22 cellular contexts compared by ENCODE assay signal in the genomic region with DNA sequence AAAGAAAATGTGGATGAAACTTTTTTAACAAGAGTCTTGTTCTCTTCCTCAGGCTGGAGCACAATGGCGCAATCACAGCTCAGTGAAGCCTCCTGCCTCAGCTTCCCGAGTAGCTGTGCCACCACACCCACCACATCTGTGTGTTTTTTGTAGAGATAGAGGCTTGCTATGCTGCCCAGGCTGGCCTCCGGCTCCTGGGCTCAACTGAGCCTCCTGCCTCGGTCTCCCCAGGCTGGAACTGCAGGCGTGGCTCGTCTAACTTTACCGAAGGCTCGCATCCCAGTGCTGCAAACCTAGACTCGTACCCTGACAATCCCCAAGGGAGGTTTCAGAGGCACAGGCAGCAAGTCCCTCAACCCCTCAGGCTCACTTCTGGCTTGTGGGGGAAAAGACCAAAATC. TPM values are rescaled to one million over a fixed set of nuclear protein-coding genes. Genes with fewer than 3 reads are reported as not detected.
A peak's percentile ranks its signal among the peaks of the same experiment; 100 is the strongest.
DNase-seq lines count a peak whose midpoint lies in the region; ATAC-seq, FAIRE-seq and TF ChIP-seq lines count a peak whose summit lies in the region.
"Had no signal": no experiment of that assay in that cellular context is flagged by ENCODE, and none has a peak within 500 bp of the region (broad histone marks: within the 10 kb centered on the region; RNA-seq: fewer than 3 reads in every experiment).

No MANE protein-coding gene starts in this region.

- no peak overlapping the region for H3K27ac ChIP-seq in GM12878 (ENCODE audit: control insufficient read depth, insufficient read depth)
- H3K27ac ChIP-seq: BLaER1 treated with 17β-estradiol and CSF1 and Interleukin-3, amounts not matched to agents 10 nM and 100 nM; KMS-11 had no signal

- H4K20me1 ChIP-seq in GM12878 (ENCODE audit: control insufficient read depth, insufficient read depth), result no peaks in the 10 kb centered on the region; the same call in 1 of the 2 replicates

- ATAC-seq in GM12878, result no peak
- ATAC-seq in GM21390 (IDR thresholded peaks at IDR 0.05; ENCODE audit: unreplicated experiment), result no peak
- ATAC-seq: CD8-positive, alpha-beta T cell had no signal

- H3K79me2 ChIP-seq in GM12878 (ENCODE audit: control insufficient read depth, insufficient read depth, low read length), result peaks cover 2% of the 10 kb centered on the region

- TF ChIP-seq POLR2A in NB4 (IDR thresholded peaks at IDR 0.05; ENCODE audit: extremely low read depth, insufficient read length), result no peak
- peak; percentile 55 for TF ChIP-seq POLR2A in GM12878 (IDR thresholded peaks at IDR 0.05; ENCODE audit: low read depth, low read length)

- no peaks in the 10 kb centered on the region for H3K4me1 ChIP-seq in GM12878 (ENCODE audit: control insufficient read depth, insufficient read depth, low read length)

- POLR2A ChIA-PET in GM12878 (lab: Charles Lee), result no interaction called here

- peaks cover 22 to 27% of the 10 kb centered on the region in 2 experiments; a peak in 3 of 4 replicates for H3K36me3 ChIP-seq in GM12878 (ENCODE audit: control insufficient read depth in 2 of 2, insufficient read depth in 2 of 2, low read length in 1 of 2)

- H2AFZ ChIP-seq in GM12878 (ENCODE audit: control insufficient read depth, low read depth, low read length), result no peak overlapping the region

- H3K4me2 ChIP-seq in GM12878 (ENCODE audit: control insufficient read depth, insufficient read depth), result no peak overlapping the region
- H3K4me2 ChIP-seq: BLaER1 treated with 17β-estradiol and CSF1 and Interleukin-3, amounts not matched to agents 10 nM and 100 nM; KMS-11 had no signal

- H3K27me3 ChIP-seq in GM12878 (replicated peaks in 1 of 2; ENCODE audit: control insufficient read depth in 2 of 2, insufficient read depth in 2 of 2, low read length in 1 of 2), result no peaks in the 10 kb centered on the region
- H3K27me3 ChIP-seq: BLaER1 treated with 17β-estradiol and CSF1 and Interleukin-3, amounts not matched to agents 10 nM and 100 nM had no signal

- no peak for TF ChIP-seq CTCF in NB4 (IDR thresholded peaks at IDR 0.05; ENCODE audit: low read depth, low read length)
- no peak for TF ChIP-seq CTCF in GM12878 (IDR thresholded peaks at IDR 0.05 in 2 of 3, conservative IDR thresholded peaks at IDR 0.05 in 1 of 3; ENCODE audit: control insufficient read depth in 2 of 3, extremely low read depth in 1 of 3, insufficient read depth in 1 of 3, low read depth in 3 of 3, low read length in 3 of 3)

- 90% methylated on average over 9 of the region's 9 CpGs for WGBS in GM12878 (ENCODE audit: insufficient coverage, insufficient replicate concordance, low lambda C conversion rate, missing lambda C conversion rate)

- TF ChIP-seq RAD21 in GM12878 (IDR thresholded peaks at IDR 0.05; ENCODE audit: insufficient read depth, low read depth, low read length), result no peak

- in situ Hi-C loops in GM12878 (cut with MboI), result no loop called here

- no peak for FAIRE-seq in GM12878 (lab: Jason Lieb, UNC)
- FAIRE-seq: GM12891, H1, RCC 7860 had no signal

- no TSS peak for BruUV-seq in GM12878 (replicated peaks; lab: Mats Ljungman, UMichigan)

- SMC1A ChIA-PET in GM12878 (lab: Charles Lee; ENCODE audit: uncharacterized antibody, unreplicated experiment), result no interaction called here

- RAD21 ChIA-PET in GM12878 (lab: Charles Lee; ENCODE audit: unreplicated experiment), result no interaction called here

- H3K9ac ChIP-seq in GM12878 (ENCODE audit: control insufficient read depth, insufficient read depth, low read length), result no peak overlapping the region
- H3K9ac ChIP-seq: KMS-11 had no signal

- DNase-seq in NB4 (ENCODE audit: low read depth) (peak; percentile 13), GM12878 (ENCODE audit: low read depth, low spot score) (no peak)
- DNase-seq in stimulated activated naive CD4-positive, alpha-beta T cell (lab: John Stamatoyannopoulos, UW), result no peak
- DNase-seq: Calu3; CD8-positive, alpha-beta T cell; DMS53; EL; HFFc6; MV-4-11; NCI-H1417 treated with DMSO at 0.1 percent for 48 hours; NCI-H187 treated with DMSO at 0.1 percent for 48 hours; NCI-H2227 treated with DMSO at 0.1 percent for 48 hours; NCI-H510A treated with DMSO at 0.1 percent for 48 hours; NCI-H774; Right ventricle myocardium superior; SW 1271 had no signal

- no peaks in the 10 kb centered on the region for H3K9me3 ChIP-seq in GM12878 (replicated peaks; ENCODE audit: control insufficient read depth, insufficient read depth, low read length)
- H3K9me3 ChIP-seq: BLaER1 treated with 17β-estradiol and CSF1 and Interleukin-3, amounts not matched to agents 10 nM and 100 nM had no signal

- TF ChIP-seq EP300 in GM12878 (IDR thresholded peaks at IDR 0.05; ENCODE audit: borderline replicate concordance in 1 of 2, control insufficient read depth in 1 of 2, low read depth in 2 of 2, low read length in 2 of 2), result no peak

- no peak overlapping the region for H3K4me3 ChIP-seq in NB4 (ENCODE audit: low read depth, low read length)
- no peak overlapping the region for H3K4me3 ChIP-seq in GM12878
- H3K4me3 ChIP-seq: BLaER1 treated with 17β-estradiol and CSF1 and Interleukin-3, amounts not matched to agents 10 nM and 100 nM had no signal

- CTCF ChIA-PET in GM12878 (lab: Yijun Ruan, JAX), result no interaction called here

- intact Hi-C loops in GM12878 (cut with micrococcal nuclease; ENCODE audit: unreplicated experiment), result no loop called here

RNA-seq across cellular contexts. Expression of gene SSU72, which starts 14.5 kb away (rescaled TPM):
- 51.4 and 55.8 TPM in 2 replicates for total RNA-seq in GM12878 (2013; cell fraction: nucleolus; rRNA removed)
- total RNA-seq in GM12878 (2014; rRNA removed) (61.6 and 67.8 TPM in 2 replicates), GM12878 (2014; rRNA removed; fragmentation: Illumina TruSeq; extraction: Trizol) (38.1 and 42.5 TPM in 2 replicates), GM12878 (2021) (92.6 and 97.4 TPM in 2 replicates)
- polyA plus RNA-seq in GM12878 (2011; ENCODE audit: low read depth), result 38.3 TPM
- polyA plus RNA-seq in GM12878 (2011; rRNA removed) (46.7 and 53.3 TPM in 2 replicates), GM12878 (2014; fragmentation: Illumina TruSeq; extraction: Trizol) (66.7 and 84.0 TPM in 2 replicates), GM12878 (2014; fragmentation: Nextera tagmentation; extraction: Ambion mirVana) (10 to 100 TPM; 28.6 to 60.5 TPM), GM12878 (2014; rRNA removed) (110 and 117 TPM in 2 replicates), GM12878 (2016; fragmentation: Nextera tagmentation; extraction: Ambion mirVana) (100 to 1,000 TPM in 1 of 2 experiments, 10 to 100 TPM in 1; 67.5 to 172 TPM)
- 59.7 and 66.8 TPM in 2 replicates for polyA plus RNA-seq in GM12878 (2011; cell fraction: cytosol; rRNA removed)
- polyA plus RNA-seq in GM12878 (2011; cell fraction: nucleus; rRNA removed), result 63.3 and 72.6 TPM in 2 replicates
- polyA plus RNA-seq in GM12878 (2012), result 73.2 and 74.8 TPM in 2 replicates
- polyA minus RNA-seq in GM12878 (2011; rRNA and poly(A)+ RNA removed), result 32.8 and 47.5 TPM in 2 replicates
- polyA minus RNA-seq in GM12878 (2011; cell fraction: cytosol; rRNA and poly(A)+ RNA removed), result 24.9 and 28.1 TPM in 2 replicates
- polyA minus RNA-seq in GM12878 (2011; cell fraction: nucleus; rRNA and poly(A)+ RNA removed), result 19.0 and 37.2 TPM in 2 replicates

RNA-seq across cellular contexts. Expression of gene TMEM240, which starts 19.8 kb away (rescaled TPM):
- not detected in 2 replicates for total RNA-seq in GM12878 (2013; cell fraction: nucleolus; rRNA removed)
- total RNA-seq in GM12878 (2014; rRNA removed) (0.17 TPM in 1 of 2 replicates, not detected in the other), GM12878 (2014; rRNA removed; fragmentation: Illumina TruSeq; extraction: Trizol) (not detected in 2 replicates), GM12878 (2021) (0.49 TPM in 1 of 2 replicates, not detected in the other)
- not detected for polyA plus RNA-seq in GM12878 (2011; ENCODE audit: low read depth)
- polyA plus RNA-seq in GM12878 (2011; rRNA removed) (not detected in 2 replicates), GM12878 (2014; fragmentation: Illumina TruSeq; extraction: Trizol) (not detected in 2 replicates), GM12878 (2014; fragmentation: Nextera tagmentation; extraction: Ambion mirVana) (not detected), GM12878 (2014; rRNA removed) (0.32 TPM in 1 of 2 replicates, not detected in the other), GM12878 (2016; fragmentation: Nextera tagmentation; extraction: Ambion mirVana) (not detected)
- polyA plus RNA-seq in GM12878 (2011; cell fraction: cytosol; rRNA removed), result not detected in 2 replicates
- 0.27 and 0.57 TPM in 2 replicates for polyA plus RNA-seq in GM12878 (2011; cell fraction: nucleus; rRNA removed)
- polyA plus RNA-seq in GM12878 (2012), result 0.21 TPM in 1 of 2 replicates, not detected in the other
- not detected in 2 replicates for polyA minus RNA-seq in GM12878 (2011; rRNA and poly(A)+ RNA removed)
- polyA minus RNA-seq in GM12878 (2011; cell fraction: cytosol; rRNA and poly(A)+ RNA removed), result not detected in 2 replicates
- polyA minus RNA-seq in GM12878 (2011; cell fraction: nucleus; rRNA and poly(A)+ RNA removed), result not detected in 2 replicates

RNA-seq across cellular contexts. Expression of gene FNDC10, which starts 39.8 kb away (rescaled TPM):
- 0.46 and 0.59 TPM in 2 replicates for total RNA-seq in GM12878 (2013; cell fraction: nucleolus; rRNA removed)
- total RNA-seq in GM12878 (2014; rRNA removed), result 0.22 and 0.23 TPM in 2 replicates
- total RNA-seq in GM12878 (2014; rRNA removed; fragmentation: Illumina TruSeq; extraction: Trizol), result 0.27 and 0.28 TPM in 2 replicates
- 1.0 and 1.3 TPM in 2 replicates for total RNA-seq in GM12878 (2021)
- polyA plus RNA-seq in GM12878 (2011; ENCODE audit: low read depth), result 0.50 TPM
- polyA plus RNA-seq in GM12878 (2011; rRNA removed), result not detected in 2 replicates
- 0.05 TPM in 1 of 2 replicates, not detected in the other for polyA plus RNA-seq in GM12878 (2011; cell fraction: cytosol; rRNA removed)
- polyA plus RNA-seq in GM12878 (2011; cell fraction: nucleus; rRNA removed), result 0.09 TPM in 1 of 2 replicates, not detected in the other
- 1.0 and 1.2 TPM in 2 replicates for polyA plus RNA-seq in GM12878 (2012)
- polyA plus RNA-seq in GM12878 (2014; fragmentation: Illumina TruSeq; extraction: Trizol), result 0.18 TPM in 1 of 2 replicates, not detected in the other
- under 1 TPM in 1 of 2 experiments, not detected in 1; 0.05 TPM for polyA plus RNA-seq in GM12878 (2014; fragmentation: Nextera tagmentation; extraction: Ambion mirVana)
- 0.79 and 1.1 TPM in 2 replicates for polyA plus RNA-seq in GM12878 (2014; rRNA removed)
- polyA plus RNA-seq in GM12878 (2016; fragmentation: Nextera tagmentation; extraction: Ambion mirVana), result not detected
- polyA minus RNA-seq in GM12878 (2011; rRNA and poly(A)+ RNA removed), result 0.10 TPM in 1 of 2 replicates, not detected in the other
- not detected in 2 replicates for polyA minus RNA-seq in GM12878 (2011; cell fraction: cytosol; rRNA and poly(A)+ RNA removed)
- not detected in 2 replicates for polyA minus RNA-seq in GM12878 (2011; cell fraction: nucleus; rRNA and poly(A)+ RNA removed)

RNA-seq across cellular contexts. Expression of gene ATAD3A, which starts 48.2 kb away (rescaled TPM):
- total RNA-seq in GM12878 (2013; cell fraction: nucleolus; rRNA removed), result 13.0 and 24.6 TPM in 2 replicates
- total RNA-seq in GM12878 (2014; rRNA removed), result 56.1 and 58.6 TPM in 2 replicates
- total RNA-seq in GM12878 (2014; rRNA removed; fragmentation: Illumina TruSeq; extraction: Trizol), result 16.9 and 24.6 TPM in 2 replicates
- total RNA-seq in GM12878 (2021), result 66.8 and 76.4 TPM in 2 replicates
- polyA plus RNA-seq in GM12878 (2011; ENCODE audit: low read depth), result 5.4 TPM
- polyA plus RNA-seq in GM12878 (2011; rRNA removed), result 6.6 and 16.2 TPM in 2 replicates
- polyA plus RNA-seq in GM12878 (2011; cell fraction: cytosol; rRNA removed), result 24.6 and 42.6 TPM in 2 replicates
- 41.2 and 70.4 TPM in 2 replicates for polyA plus RNA-seq in GM12878 (2011; cell fraction: nucleus; rRNA removed)
- 20.3 and 26.6 TPM in 2 replicates for polyA plus RNA-seq in GM12878 (2012)
- polyA plus RNA-seq in GM12878 (2014; fragmentation: Illumina TruSeq; extraction: Trizol), result 0.95 and 9.0 TPM in 2 replicates
- polyA plus RNA-seq in GM12878 (2014; fragmentation: Nextera tagmentation; extraction: Ambion mirVana), result 1 to 10 TPM in 1 of 2 experiments, under 1 TPM in 1; 0.05 to 1.3 TPM
- 53.3 and 69.0 TPM in 2 replicates for polyA plus RNA-seq in GM12878 (2014; rRNA removed)
- polyA plus RNA-seq in GM12878 (2016; fragmentation: Nextera tagmentation; extraction: Ambion mirVana), result 10 to 100 TPM; 84.4 to 93.5 TPM
- polyA minus RNA-seq in GM12878 (2011; rRNA and poly(A)+ RNA removed), result 9.5 and 26.3 TPM in 2 replicates
- polyA minus RNA-seq in GM12878 (2011; cell fraction: cytosol; rRNA and poly(A)+ RNA removed), result 17.2 and 17.7 TPM in 2 replicates
- polyA minus RNA-seq in GM12878 (2011; cell fraction: nucleus; rRNA and poly(A)+ RNA removed), result 8.9 and 14.9 TPM in 2 replicates

RNA-seq across cellular contexts. Expression of gene MIB2, which starts 55.1 kb away (rescaled TPM):
- total RNA-seq in GM12878 (2013; cell fraction: nucleolus; rRNA removed), result 80.2 and 99.1 TPM in 2 replicates
- 13.9 and 17.1 TPM in 2 replicates for total RNA-seq in GM12878 (2014; rRNA removed)
- total RNA-seq in GM12878 (2014; rRNA removed; fragmentation: Illumina TruSeq; extraction: Trizol), result 1.8 and 2.3 TPM in 2 replicates
- total RNA-seq in GM12878 (2021), result 25.4 and 26.8 TPM in 2 replicates
- polyA plus RNA-seq in GM12878 (2011; ENCODE audit: low read depth), result 7.1 TPM
- 3.2 and 5.5 TPM in 2 replicates for polyA plus RNA-seq in GM12878 (2011; rRNA removed)
- polyA plus RNA-seq in GM12878 (2011; cell fraction: cytosol; rRNA removed), result 9.8 and 20.7 TPM in 2 replicates
- polyA plus RNA-seq in GM12878 (2011; cell fraction: nucleus; rRNA removed), result 125 and 131 TPM in 2 replicates
- polyA plus RNA-seq in GM12878 (2012), result 30.3 and 35.7 TPM in 2 replicates
- 0.60 and 0.78 TPM in 2 replicates for polyA plus RNA-seq in GM12878 (2014; fragmentation: Illumina TruSeq; extraction: Trizol)
- polyA plus RNA-seq in GM12878 (2014; fragmentation: Nextera tagmentation; extraction: Ambion mirVana), result under 1 TPM in 1 of 2 experiments, not detected in 1; 0.42 TPM
- polyA plus RNA-seq in GM12878 (2014; rRNA removed), result 17.4 and 23.0 TPM in 2 replicates
- 10 to 100 TPM; 10.9 to 15.4 TPM for polyA plus RNA-seq in GM12878 (2016; fragmentation: Nextera tagmentation; extraction: Ambion mirVana)
- polyA minus RNA-seq in GM12878 (2011; rRNA and poly(A)+ RNA removed), result 7.2 and 11.2 TPM in 2 replicates
- 8.7 and 9.5 TPM in 2 replicates for polyA minus RNA-seq in GM12878 (2011; cell fraction: cytosol; rRNA and poly(A)+ RNA removed)
- 21.6 and 34.3 TPM in 2 replicates for polyA minus RNA-seq in GM12878 (2011; cell fraction: nucleus; rRNA and poly(A)+ RNA removed)
